Comparison of ENCODE assay signal across 14 cellular contexts in the genomic region with DNA sequence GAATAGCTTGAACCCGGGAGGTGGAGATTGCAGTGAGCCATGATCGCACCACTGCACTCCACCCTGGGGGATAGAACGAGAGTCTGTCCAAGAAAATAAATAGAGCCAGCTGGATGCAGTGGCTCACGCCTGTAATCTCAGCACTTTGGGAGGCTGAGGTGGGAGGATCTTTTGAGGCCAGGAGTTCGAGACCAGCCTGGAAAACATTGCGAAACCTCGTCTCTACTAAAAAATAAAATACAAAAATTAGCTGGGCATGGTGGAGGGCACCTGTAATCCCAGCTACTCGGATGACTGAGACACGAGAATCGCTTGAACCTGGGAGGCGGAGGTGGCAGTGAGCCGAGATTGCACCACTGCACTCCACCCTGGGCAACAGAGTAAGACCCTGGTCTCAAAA. TPM values are rescaled to one million over a fixed set of nuclear protein-coding genes. Genes with fewer than 3 reads are reported as not detected.
"Had no signal": no experiment of that assay in that cellular context is flagged by ENCODE, and none has a peak within 500 bp of the region (broad histone marks: within the 10 kb centered on the region; RNA-seq: fewer than 3 reads in every experiment).

No MANE protein-coding gene starts in this region.

RNA-seq across cellular contexts. Expression of a gene that starts 1.8 kb away (rescaled TPM):
- total RNA-seq: activated CD4-positive, alpha-beta memory T cell treated with anti-CD3 and anti-CD28 coated beads, Interleukin-2, amount 10 ng/mL, durations not matched to agents 7 days and 5 days; activated CD4-positive, alpha-beta T cell treated with anti-CD3 and anti-CD28 coated beads for 36 hours; activated CD4-positive, alpha-beta T cell treated with anti-CD3 and anti-CD28 coated beads, Interleukin-2, amount 10 ng/mL, durations not matched to agents 7 days and 5 days; activated CD8-positive, alpha-beta memory T cell treated with anti-CD3 and anti-CD28 coated beads, Interleukin-2, amount 10 ng/mL, durations not matched to agents 7 days and 5 days; activated CD8-positive, alpha-beta T cell treated with anti-CD3 and anti-CD28 coated beads, Interleukin-2, amount 10 ng/mL, durations not matched to agents 7 days and 5 days; activated naive CD4-positive, alpha-beta T cell treated with anti-CD3 and anti-CD28 coated beads for 36 hours; activated naive CD4-positive, alpha-beta T cell treated with anti-CD3 and anti-CD28 coated beads, Interleukin-2, amount 50 U/mL, for 72 hours; activated naive CD8-positive, alpha-beta T cell treated with anti-CD3 and anti-CD28 coated beads for 36 hours; adrenal gland; aorta; cerebellum; T-helper 17 cell; T-helper 2 cell treated with Interferon-gamma antibody and Interleukin-4, amounts not matched to agents 100 ng/mL and 5 ng/mL, for 36 hours; WTC11 had no signal
- polyA plus RNA-seq: adrenal gland had no signal
